In genomic region chr19:36086326-36086725, GRCh38 we compare ENCODE assay signal across 33 cellular contexts. TPM values are rescaled to one million over a fixed set of nuclear protein-coding genes. Genes with fewer than 3 reads are reported as not detected.
"Had no signal": no experiment of that assay in that cellular context is flagged by ENCODE, and none has a peak within 500 bp of the region (broad histone marks: within the 10 kb centered on the region; RNA-seq: fewer than 3 reads in every experiment).

No MANE protein-coding gene starts in this region.

- H3K4me3 Mint-ChIP-seq: dendritic cell treated with granulocyte-macrophage colony-stimulating factor and Interleukin-4, amounts not matched to agents 40 ng/mL and 50 ng/mL, for 4 days; effector memory CD8-positive, alpha-beta T cell; endodermal cell; mesothelial cell of epicardium; naive B cell had no signal

- H3K9me3 Mint-ChIP-seq: dendritic cell treated with granulocyte-macrophage colony-stimulating factor and Interleukin-4, amounts not matched to agents 40 ng/mL and 50 ng/mL, for 4 days; effector memory CD8-positive, alpha-beta T cell; endodermal cell; mesothelial cell of epicardium; naive B cell had no signal

- H3K27ac ChIP-seq: colonic mucosa, epithelial cell of prostate, esophagus squamous epithelium, gastrocnemius medialis, heart right ventricle, left lung, lower lobe of right lung had no signal

- H3K4me3 ChIP-seq: colonic mucosa, esophagus squamous epithelium, gastrocnemius medialis, heart right ventricle, left lung, lower lobe of right lung, mucosa of descending colon had no signal

- H3K9me3 ChIP-seq: colonic mucosa, esophagus squamous epithelium, gastrocnemius medialis, heart right ventricle, left lung, lower lobe of right lung, mucosa of descending colon had no signal

- H3K27me3 ChIP-seq: colonic mucosa, esophagus squamous epithelium, gastrocnemius medialis, heart right ventricle, left lung had no signal

- H3K27ac Mint-ChIP-seq: dendritic cell treated with granulocyte-macrophage colony-stimulating factor and Interleukin-4, amounts not matched to agents 40 ng/mL and 50 ng/mL, for 4 days; endodermal cell; mesothelial cell of epicardium had no signal

- H3K36me3 ChIP-seq: colonic mucosa, esophagus squamous epithelium, gastrocnemius medialis, lower lobe of right lung had no signal

- H3K36me3 Mint-ChIP-seq: naive B cell had no signal

- DNase-seq: colonic mucosa; cortex of kidney; effector CD8-positive, alpha-beta T cell; effector memory CD8-positive, alpha-beta T cell; endodermal cell; erythroblast; esophagus squamous epithelium; foreskin fibroblast; foreskin melanocyte; gastrocnemius medialis; glutamatergic neuron; head of caudate nucleus; heart right ventricle; hippocampal formation; left cardiac atrium; left lung; left ventricle myocardium superior; lower lobe of right lung; mesenchymal stem cell; mucosa of descending colon; naive B cell had no signal

- H3K4me1 Mint-ChIP-seq: endodermal cell, mesothelial cell of epicardium, naive B cell had no signal

- ATAC-seq: effector memory CD8-positive, alpha-beta T cell; esophagus mucosa; gastrocnemius medialis; heart right ventricle; left cardiac atrium; left lung; left ventricle myocardium superior; lower lobe of right lung; mucosa of descending colon had no signal

- H3K4me1 ChIP-seq: colonic mucosa, heart right ventricle, left lung, lower lobe of right lung had no signal

- H3K27me3 Mint-ChIP-seq: dendritic cell treated with granulocyte-macrophage colony-stimulating factor and Interleukin-4, amounts not matched to agents 40 ng/mL and 50 ng/mL, for 4 days; effector memory CD8-positive, alpha-beta T cell; naive B cell had no signal

RNA-seq across cellular contexts. Expression of gene OVOL3, which starts 24.6 kb away (rescaled TPM):
- total RNA-seq: colonic mucosa, dermis microvascular lymphatic vessel endothelial cell, endodermal cell, esophagus mucosa, esophagus squamous epithelium, gastrocnemius medialis, glomerular endothelial cell, heart right ventricle, kidney epithelial cell, left cardiac atrium, left lung, left ventricle myocardium superior, lower leg skin, lower lobe of right lung, lung microvascular endothelial cell, mesenteric fat pad, mesothelial cell of epicardium, mucosa of descending colon, myocyte had no signal
- polyA plus RNA-seq: heart right ventricle, keratinocyte had no signal
